1 cellular context compared by ENCODE assay signal in the genomic region with DNA sequence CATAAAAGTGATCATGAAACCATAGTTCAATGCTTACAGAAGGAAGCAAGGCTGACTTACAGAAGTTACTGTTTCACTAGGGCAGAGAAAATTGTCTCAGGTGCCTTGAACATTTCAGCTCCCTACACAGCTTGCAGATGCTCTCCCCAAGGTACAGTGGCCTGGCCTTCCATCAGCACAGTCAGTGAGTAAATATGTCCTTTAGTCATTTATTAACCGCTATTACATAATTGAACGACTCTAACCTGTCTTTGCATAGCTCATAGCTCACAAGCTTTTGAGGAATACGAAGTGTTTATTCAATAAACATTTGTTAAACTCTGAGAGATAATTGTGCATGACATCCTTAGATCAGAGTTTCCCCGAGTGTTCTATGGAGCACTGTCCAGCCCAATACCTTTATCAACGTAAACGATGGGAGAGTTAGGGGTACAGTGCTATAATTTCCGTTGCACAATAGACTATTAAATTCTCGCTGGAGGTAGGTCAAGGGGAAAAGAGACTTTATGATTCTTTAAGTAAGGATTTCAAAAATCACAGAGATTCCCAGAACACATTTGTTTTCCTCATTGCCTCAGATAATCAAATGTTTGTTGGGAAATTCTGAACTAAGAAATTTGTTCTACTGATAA.
TF ChIP-seq lines count a peak whose summit lies in the region.

No MANE protein-coding gene starts in this region.

TF ChIP-seq in HepG2, 621 proteins besides CTCF, POLR2A, EP300 and RAD21 (continued from another document and continues in another):
- TF ChIP-seq, protein P1, sequence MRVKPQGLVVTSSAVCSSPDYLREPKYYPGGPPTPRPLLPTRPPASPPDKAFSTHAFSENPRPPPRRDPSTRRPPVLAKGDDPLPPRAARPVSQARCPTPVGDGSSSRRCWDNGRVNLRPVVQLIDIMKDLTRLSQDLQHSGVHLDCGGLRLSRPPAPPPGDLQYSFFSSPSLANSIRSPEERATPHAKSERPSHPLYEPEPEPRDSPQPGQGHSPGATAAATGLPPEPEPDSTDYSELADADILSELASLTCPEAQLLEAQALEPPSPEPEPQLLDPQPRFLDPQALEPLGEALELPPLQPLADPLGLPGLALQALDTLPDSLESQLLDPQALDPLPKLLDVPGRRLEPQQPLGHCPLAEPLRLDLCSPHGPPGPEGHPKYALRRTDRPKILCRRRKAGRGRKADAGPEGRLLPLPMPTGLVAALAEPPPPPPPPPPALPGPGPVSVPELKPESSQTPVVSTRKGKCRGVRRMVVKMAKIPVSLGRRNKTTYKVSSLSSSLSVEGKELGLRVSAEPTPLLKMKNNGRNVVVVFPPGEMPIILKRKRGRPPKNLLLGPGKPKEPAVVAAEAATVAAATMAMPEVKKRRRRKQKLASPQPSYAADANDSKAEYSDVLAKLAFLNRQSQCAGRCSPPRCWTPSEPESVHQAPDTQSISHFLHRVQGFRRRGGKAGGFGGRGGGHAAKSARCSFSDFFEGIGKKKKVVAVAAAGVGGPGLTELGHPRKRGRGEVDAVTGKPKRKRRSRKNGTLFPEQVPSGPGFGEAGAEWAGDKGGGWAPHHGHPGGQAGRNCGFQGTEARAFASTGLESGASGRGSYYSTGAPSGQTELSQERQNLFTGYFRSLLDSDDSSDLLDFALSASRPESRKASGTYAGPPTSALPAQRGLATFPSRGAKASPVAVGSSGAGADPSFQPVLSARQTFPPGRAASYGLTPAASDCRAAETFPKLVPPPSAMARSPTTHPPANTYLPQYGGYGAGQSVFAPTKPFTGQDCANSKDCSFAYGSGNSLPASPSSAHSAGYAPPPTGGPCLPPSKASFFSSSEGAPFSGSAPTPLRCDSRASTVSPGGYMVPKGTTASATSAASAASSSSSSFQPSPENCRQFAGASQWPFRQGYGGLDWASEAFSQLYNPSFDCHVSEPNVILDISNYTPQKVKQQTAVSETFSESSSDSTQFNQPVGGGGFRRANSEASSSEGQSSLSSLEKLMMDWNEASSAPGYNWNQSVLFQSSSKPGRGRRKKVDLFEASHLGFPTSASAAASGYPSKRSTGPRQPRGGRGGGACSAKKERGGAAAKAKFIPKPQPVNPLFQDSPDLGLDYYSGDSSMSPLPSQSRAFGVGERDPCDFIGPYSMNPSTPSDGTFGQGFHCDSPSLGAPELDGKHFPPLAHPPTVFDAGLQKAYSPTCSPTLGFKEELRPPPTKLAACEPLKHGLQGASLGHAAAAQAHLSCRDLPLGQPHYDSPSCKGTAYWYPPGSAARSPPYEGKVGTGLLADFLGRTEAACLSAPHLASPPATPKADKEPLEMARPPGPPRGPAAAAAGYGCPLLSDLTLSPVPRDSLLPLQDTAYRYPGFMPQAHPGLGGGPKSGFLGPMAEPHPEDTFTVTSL (CRISPR knock-in tag; IDR thresholded peaks at IDR 0.05; ENCODE audit: borderline replicate concordance): peak; percentile 89; the same call in 1 of the 2 replicates
- no peak for TF ChIP-seq ZNF562 (CRISPR knock-in tag; IDR thresholded peaks at IDR 0.05; ENCODE audit: borderline replicate concordance)
- no peak for TF ChIP-seq TP53 (CRISPR knock-in tag; conservative IDR thresholded peaks at IDR 0.05)
- TF ChIP-seq ZNF432 (CRISPR knock-in tag; IDR thresholded peaks at IDR 0.05; ENCODE audit: borderline replicate concordance): no peak
- TF ChIP-seq ZNF790 (CRISPR knock-in tag; IDR thresholded peaks at IDR 0.05; ENCODE audit: borderline replicate concordance): no peak
- TF ChIP-seq HCFC1 (IDR thresholded peaks at IDR 0.05; ENCODE audit: low read depth, low read length): no peak
- peak; percentile 72 for TF ChIP-seq TBX2 (CRISPR knock-in tag; IDR thresholded peaks at IDR 0.05; ENCODE audit: borderline replicate concordance)
- TF ChIP-seq, protein P2, sequence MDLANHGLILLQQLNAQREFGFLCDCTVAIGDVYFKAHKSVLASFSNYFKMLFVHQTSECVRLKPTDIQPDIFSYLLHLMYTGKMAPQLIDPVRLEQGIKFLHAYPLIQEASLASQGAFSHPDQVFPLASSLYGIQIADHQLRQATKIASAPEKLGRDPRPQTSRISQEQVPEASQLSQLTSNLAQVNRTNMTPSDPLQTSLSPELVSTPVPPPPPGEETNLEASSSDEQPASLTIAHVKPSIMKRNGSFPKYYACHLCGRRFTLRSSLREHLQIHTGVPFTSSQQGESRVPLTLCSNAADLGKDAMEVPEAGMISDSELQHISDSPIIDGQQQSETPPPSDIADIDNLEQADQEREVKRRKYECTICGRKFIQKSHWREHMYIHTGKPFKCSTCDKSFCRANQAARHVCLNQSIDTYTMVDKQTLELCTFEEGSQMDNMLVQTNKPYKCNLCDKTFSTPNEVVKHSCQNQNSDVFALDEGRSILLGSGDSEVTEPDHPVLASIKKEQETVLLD (CRISPR knock-in tag; IDR thresholded peaks at IDR 0.05; ENCODE audit: low read depth): no peak; the same call in 1 of the 2 replicates
- no peak for TF ChIP-seq U2AF1 (optimal IDR thresholded peaks at IDR 0.05; ENCODE audit: low read depth, low read length)
- TF ChIP-seq, protein P3, sequence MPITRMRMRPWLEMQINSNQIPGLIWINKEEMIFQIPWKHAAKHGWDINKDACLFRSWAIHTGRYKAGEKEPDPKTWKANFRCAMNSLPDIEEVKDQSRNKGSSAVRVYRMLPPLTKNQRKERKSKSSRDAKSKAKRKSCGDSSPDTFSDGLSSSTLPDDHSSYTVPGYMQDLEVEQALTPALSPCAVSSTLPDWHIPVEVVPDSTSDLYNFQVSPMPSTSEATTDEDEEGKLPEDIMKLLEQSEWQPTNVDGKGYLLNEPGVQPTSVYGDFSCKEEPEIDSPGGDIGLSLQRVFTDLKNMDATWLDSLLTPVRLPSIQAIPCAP (CRISPR knock-in tag; IDR thresholded peaks at IDR 0.05; ENCODE audit: low read depth): no peak
- no peak for TF ChIP-seq ZNF546 (CRISPR knock-in tag; conservative IDR thresholded peaks at IDR 0.05)
- TF ChIP-seq TAF1 (CRISPR knock-in tag; IDR thresholded peaks at IDR 0.05): no peak
- no peak for TF ChIP-seq ASH2L (IDR thresholded peaks at IDR 0.05; ENCODE audit: insufficient read length, low read depth, low read length)
- peak in 1 of 2 experiments; percentile 68; a peak in 1 of 4 replicates for TF ChIP-seq KLF16 (CRISPR knock-in tag; IDR thresholded peaks at IDR 0.05)
- TF ChIP-seq, protein P4, sequence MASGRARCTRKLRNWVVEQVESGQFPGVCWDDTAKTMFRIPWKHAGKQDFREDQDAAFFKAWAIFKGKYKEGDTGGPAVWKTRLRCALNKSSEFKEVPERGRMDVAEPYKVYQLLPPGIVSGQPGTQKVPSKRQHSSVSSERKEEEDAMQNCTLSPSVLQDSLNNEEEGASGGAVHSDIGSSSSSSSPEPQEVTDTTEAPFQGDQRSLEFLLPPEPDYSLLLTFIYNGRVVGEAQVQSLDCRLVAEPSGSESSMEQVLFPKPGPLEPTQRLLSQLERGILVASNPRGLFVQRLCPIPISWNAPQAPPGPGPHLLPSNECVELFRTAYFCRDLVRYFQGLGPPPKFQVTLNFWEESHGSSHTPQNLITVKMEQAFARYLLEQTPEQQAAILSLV (CRISPR knock-in tag; IDR thresholded peaks at IDR 0.05; ENCODE audit: borderline replicate concordance): no peak
- TF ChIP-seq, protein P5, sequence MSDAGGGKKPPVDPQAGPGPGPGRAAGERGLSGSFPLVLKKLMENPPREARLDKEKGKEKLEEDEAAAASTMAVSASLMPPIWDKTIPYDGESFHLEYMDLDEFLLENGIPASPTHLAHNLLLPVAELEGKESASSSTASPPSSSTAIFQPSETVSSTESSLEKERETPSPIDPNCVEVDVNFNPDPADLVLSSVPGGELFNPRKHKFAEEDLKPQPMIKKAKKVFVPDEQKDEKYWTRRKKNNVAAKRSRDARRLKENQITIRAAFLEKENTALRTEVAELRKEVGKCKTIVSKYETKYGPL (CRISPR knock-in tag; IDR thresholded peaks at IDR 0.05): peak; percentile 72; the same call in 1 of the 2 replicates
- TF ChIP-seq HMG20B (CRISPR knock-in tag; conservative IDR thresholded peaks at IDR 0.05): 0 out of 2 replicates have a peak, but pooled peaks have one; percentile 53
- TF ChIP-seq, protein P6, sequence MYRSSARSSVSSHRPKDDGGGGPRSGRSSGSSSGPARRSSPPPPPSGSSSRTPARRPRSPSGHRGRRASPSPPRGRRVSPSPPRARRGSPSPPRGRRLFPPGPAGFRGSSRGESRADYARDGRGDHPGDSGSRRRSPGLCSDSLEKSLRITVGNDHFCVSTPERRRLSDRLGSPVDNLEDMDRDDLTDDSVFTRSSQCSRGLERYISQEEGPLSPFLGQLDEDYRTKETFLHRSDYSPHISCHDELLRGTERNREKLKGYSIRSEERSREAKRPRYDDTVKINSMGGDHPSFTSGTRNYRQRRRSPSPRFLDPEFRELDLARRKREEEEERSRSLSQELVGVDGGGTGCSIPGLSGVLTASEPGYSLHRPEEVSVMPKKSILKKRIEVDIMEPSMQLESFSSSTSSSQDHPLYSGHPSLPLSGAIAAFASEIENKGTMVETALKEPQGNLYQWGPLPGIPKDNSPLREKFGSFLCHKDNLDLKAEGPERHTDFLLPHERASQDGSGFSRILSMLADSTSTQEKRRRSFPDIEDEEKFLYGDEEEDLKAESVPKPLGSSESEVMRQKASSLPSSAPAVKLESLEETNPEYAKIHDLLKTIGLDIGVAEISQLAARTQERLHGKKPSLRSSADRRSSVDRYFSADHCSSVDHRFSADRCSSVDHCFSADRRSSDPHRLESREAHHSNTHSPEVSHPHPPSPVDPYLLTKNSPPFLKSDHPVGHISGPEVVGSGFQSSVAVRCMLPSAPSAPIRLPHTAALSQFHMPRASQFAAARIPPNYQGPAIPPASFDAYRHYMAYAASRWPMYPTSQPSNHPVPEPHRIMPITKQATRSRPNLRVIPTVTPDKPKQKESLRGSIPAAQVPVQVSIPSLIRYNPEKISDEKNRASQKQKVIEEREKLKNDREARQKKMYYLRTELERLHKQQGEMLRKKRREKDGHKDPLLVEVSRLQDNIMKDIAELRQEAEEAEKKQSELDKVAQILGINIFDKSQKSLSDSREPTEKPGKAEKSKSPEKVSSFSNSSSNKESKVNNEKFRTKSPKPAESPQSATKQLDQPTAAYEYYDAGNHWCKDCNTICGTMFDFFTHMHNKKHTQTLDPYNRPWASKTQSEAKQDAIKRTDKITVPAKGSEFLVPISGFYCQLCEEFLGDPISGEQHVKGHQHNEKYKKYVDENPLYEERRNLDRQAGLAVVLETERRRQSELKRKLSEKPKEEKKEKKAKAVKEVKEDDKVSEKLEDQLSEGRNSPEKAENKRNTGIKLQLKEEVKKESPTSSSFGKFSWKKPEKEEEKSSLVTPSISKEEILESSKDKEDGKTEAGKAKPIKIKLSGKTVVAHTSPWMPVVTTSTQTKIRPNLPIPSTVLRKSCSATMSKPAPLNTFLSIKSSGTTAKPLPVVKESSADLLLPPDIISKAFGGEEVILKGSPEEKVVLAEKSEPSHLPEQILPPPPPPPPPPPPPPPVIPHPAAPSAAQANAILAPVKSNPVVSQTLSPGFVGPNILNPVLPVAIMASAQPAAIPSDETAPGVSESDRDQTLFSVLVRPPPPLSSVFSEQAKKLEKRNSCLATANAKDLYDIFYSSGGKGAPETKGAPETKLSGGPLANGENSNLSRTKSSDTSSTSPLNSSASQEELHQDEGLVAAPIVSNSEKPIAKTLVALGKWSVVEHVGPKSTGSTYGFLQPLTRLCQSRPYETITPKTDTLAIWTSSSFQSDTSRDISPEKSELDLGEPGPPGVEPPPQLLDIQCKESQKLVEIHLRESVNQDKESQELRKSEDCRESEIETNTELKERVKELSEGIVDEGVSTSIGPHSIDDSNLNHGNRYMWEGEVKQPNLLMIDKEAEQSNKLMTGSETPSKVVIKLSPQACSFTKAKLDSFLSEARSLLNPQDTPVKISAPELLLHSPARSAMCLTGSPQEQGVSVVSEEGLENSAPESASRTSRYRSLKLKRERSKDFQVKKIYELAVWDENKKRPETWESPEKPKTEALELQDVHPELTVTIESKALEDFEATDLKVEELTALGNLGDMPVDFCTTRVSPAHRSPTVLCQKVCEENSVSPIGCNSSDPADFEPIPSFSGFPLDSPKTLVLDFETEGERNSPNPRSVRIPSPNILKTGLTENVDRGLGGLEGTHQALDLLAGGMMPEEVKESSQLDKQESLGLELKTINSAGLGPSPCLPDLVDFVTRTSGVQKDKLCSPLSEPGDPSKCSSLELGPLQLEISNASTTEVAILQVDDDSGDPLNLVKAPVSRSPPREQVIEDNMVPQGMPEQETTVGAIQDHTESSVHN (CRISPR knock-in tag; IDR thresholded peaks at IDR 0.05): no peak
- no peak for TF ChIP-seq EZH2 (conservative IDR thresholded peaks at IDR 0.05; ENCODE audit: low read depth, low read length)
- TF ChIP-seq, protein P7, sequence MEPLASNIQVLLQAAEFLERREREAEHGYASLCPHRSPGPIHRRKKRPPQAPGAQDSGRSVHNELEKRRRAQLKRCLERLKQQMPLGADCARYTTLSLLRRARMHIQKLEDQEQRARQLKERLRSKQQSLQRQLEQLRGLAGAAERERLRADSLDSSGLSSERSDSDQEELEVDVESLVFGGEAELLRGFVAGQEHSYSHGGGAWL (CRISPR knock-in tag; IDR thresholded peaks at IDR 0.05): no peak
- TF ChIP-seq NR2F6 (IDR thresholded peaks at IDR 0.05): peak; percentile 58
- TF ChIP-seq NR2F6 (CRISPR knock-in tag; IDR thresholded peaks at IDR 0.05): peak; percentile 48; the same call in 1 of the 2 replicates
- peak; percentile 91; the same call in 1 of the 2 replicates for TF ChIP-seq HDAC2 (CRISPR knock-in tag; IDR thresholded peaks at IDR 0.05)
- TF ChIP-seq JUND (CRISPR knock-in tag; IDR thresholded peaks at IDR 0.05): peak; percentile 49
- no peak for TF ChIP-seq ARNT2 (CRISPR knock-in tag; IDR thresholded peaks at IDR 0.05; ENCODE audit: low read depth)
- TF ChIP-seq, protein P8, sequence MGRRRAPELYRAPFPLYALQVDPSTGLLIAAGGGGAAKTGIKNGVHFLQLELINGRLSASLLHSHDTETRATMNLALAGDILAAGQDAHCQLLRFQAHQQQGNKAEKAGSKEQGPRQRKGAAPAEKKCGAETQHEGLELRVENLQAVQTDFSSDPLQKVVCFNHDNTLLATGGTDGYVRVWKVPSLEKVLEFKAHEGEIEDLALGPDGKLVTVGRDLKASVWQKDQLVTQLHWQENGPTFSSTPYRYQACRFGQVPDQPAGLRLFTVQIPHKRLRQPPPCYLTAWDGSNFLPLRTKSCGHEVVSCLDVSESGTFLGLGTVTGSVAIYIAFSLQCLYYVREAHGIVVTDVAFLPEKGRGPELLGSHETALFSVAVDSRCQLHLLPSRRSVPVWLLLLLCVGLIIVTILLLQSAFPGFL (CRISPR knock-in tag; IDR thresholded peaks at IDR 0.05): no peak
- TF ChIP-seq, protein P9, sequence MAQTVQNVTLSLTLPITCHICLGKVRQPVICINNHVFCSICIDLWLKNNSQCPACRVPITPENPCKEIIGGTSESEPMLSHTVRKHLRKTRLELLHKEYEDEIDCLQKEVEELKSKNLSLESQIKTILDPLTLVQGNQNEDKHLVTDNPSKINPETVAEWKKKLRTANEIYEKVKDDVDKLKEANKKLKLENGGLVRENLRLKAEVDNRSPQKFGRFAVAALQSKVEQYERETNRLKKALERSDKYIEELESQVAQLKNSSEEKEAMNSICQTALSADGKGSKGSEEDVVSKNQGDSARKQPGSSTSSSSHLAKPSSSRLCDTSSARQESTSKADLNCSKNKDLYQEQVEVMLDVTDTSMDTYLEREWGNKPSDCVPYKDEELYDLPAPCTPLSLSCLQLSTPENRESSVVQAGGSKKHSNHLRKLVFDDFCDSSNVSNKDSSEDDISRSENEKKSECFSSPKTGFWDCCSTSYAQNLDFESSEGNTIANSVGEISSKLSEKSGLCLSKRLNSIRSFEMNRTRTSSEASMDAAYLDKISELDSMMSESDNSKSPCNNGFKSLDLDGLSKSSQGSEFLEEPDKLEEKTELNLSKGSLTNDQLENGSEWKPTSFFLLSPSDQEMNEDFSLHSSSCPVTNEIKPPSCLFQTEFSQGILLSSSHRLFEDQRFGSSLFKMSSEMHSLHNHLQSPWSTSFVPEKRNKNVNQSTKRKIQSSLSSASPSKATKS (CRISPR knock-in tag; IDR thresholded peaks at IDR 0.05): no peak
